2 cellular contexts compared by ENCODE assay signal in the genomic region with DNA sequence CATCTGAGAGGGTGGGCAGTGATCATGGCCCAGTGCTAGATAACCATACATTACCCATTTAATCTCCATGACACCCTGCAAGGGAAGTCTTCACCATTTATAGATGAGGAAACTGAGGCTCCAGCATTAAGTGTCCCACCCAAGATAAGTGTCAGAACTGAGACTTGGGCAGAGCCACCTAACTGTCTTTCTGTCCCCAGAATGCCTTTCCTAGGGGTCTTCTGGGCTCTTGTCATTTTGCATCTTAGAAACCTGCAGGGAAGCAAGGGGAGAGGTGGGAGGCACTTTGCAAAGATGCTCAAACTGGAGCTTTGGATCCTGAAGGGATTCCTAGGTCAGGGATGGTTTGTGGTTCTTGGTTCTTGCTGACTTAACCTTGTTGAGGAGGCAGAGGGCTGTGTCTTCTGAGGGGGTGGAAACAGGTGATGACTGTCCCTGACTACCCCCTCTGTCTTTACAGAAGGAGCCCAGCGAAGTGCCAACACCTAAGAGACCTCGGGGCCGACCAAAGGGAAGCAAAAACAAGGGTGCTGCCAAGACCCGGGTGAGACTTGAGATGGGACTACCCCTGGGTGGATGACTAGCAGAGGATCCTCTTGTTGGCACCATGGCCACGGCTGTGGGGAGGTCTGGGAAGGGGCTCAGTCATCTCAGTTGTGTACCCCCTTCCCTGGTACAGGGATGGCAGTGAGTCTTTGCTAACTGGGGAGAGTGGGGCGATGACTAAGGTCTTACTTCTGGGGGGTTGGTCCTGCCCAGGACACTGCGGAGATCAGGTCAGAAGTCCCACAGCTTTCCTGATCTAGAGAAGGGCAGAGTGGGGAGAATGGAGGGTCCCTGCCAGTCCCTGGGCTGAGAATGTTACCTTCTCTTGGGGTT.
TF ChIP-seq lines count a peak whose summit lies in the region.

No MANE protein-coding gene starts in this region.

TF ChIP-seq in SK-N-SH, 30 proteins besides CTCF, POLR2A, EP300 and RAD21 (continued from another document):
- TF ChIP-seq, protein P1, sequence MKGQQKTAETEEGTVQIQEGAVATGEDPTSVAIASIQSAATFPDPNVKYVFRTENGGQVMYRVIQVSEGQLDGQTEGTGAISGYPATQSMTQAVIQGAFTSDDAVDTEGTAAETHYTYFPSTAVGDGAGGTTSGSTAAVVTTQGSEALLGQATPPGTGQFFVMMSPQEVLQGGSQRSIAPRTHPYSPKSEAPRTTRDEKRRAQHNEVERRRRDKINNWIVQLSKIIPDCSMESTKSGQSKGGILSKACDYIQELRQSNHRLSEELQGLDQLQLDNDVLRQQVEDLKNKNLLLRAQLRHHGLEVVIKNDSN (IDR thresholded peaks at IDR 0.05; ENCODE audit: borderline replicate concordance, low read depth): no peak
- TF ChIP-seq TCF12 (IDR thresholded peaks at IDR 0.05) (no peak), FOSL2 (IDR thresholded peaks at IDR 0.05; ENCODE audit: borderline replicate concordance, low read depth) (no peak), CHD2 (IDR thresholded peaks at IDR 0.05; ENCODE audit: low read length, partially characterized antibody) (no peak), POLR2AphosphoS5 (IDR thresholded peaks at IDR 0.05; ENCODE audit: low read depth, low read length) (no peak), MXI1 (IDR thresholded peaks at IDR 0.05; ENCODE audit: low read depth, low read length) (no peak), TAF1 (IDR thresholded peaks at IDR 0.05; ENCODE audit: borderline replicate concordance, low read depth, low read length) (no peak), SMC3 (IDR thresholded peaks at IDR 0.05; ENCODE audit: low read depth, low read length) (no peak), GATA2 (CRISPR knock-in tag; IDR thresholded peaks at IDR 0.05) (no peak), SIN3A (IDR thresholded peaks at IDR 0.05; ENCODE audit: borderline replicate concordance, low read depth, low read length) (no peak)
- TF ChIP-seq, protein P2, sequence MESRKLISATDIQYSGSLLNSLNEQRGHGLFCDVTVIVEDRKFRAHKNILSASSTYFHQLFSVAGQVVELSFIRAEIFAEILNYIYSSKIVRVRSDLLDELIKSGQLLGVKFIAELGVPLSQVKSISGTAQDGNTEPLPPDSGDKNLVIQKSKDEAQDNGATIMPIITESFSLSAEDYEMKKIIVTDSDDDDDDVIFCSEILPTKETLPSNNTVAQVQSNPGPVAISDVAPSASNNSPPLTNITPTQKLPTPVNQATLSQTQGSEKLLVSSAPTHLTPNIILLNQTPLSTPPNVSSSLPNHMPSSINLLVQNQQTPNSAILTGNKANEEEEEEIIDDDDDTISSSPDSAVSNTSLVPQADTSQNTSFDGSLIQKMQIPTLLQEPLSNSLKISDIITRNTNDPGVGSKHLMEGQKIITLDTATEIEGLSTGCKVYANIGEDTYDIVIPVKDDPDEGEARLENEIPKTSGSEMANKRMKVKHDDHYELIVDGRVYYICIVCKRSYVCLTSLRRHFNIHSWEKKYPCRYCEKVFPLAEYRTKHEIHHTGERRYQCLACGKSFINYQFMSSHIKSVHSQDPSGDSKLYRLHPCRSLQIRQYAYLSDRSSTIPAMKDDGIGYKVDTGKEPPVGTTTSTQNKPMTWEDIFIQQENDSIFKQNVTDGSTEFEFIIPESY (IDR thresholded peaks at IDR 0.05; ENCODE audit: borderline replicate concordance, low read depth): no peak
- TF ChIP-seq, protein P3, sequence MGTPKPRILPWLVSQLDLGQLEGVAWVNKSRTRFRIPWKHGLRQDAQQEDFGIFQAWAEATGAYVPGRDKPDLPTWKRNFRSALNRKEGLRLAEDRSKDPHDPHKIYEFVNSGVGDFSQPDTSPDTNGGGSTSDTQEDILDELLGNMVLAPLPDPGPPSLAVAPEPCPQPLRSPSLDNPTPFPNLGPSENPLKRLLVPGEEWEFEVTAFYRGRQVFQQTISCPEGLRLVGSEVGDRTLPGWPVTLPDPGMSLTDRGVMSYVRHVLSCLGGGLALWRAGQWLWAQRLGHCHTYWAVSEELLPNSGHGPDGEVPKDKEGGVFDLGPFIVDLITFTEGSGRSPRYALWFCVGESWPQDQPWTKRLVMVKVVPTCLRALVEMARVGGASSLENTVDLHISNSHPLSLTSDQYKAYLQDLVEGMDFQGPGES (IDR thresholded peaks at IDR 0.05; ENCODE audit: low read depth, low read length): no peak
- TF ChIP-seq, protein P4, sequence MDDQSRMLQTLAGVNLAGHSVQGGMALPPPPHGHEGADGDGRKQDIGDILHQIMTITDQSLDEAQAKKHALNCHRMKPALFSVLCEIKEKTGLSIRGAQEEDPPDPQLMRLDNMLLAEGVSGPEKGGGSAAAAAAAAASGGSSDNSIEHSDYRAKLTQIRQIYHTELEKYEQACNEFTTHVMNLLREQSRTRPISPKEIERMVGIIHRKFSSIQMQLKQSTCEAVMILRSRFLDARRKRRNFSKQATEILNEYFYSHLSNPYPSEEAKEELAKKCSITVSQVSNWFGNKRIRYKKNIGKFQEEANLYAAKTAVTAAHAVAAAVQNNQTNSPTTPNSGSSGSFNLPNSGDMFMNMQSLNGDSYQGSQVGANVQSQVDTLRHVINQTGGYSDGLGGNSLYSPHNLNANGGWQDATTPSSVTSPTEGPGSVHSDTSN (IDR thresholded peaks at IDR 0.05): no peak
- TF ChIP-seq, protein P5, sequence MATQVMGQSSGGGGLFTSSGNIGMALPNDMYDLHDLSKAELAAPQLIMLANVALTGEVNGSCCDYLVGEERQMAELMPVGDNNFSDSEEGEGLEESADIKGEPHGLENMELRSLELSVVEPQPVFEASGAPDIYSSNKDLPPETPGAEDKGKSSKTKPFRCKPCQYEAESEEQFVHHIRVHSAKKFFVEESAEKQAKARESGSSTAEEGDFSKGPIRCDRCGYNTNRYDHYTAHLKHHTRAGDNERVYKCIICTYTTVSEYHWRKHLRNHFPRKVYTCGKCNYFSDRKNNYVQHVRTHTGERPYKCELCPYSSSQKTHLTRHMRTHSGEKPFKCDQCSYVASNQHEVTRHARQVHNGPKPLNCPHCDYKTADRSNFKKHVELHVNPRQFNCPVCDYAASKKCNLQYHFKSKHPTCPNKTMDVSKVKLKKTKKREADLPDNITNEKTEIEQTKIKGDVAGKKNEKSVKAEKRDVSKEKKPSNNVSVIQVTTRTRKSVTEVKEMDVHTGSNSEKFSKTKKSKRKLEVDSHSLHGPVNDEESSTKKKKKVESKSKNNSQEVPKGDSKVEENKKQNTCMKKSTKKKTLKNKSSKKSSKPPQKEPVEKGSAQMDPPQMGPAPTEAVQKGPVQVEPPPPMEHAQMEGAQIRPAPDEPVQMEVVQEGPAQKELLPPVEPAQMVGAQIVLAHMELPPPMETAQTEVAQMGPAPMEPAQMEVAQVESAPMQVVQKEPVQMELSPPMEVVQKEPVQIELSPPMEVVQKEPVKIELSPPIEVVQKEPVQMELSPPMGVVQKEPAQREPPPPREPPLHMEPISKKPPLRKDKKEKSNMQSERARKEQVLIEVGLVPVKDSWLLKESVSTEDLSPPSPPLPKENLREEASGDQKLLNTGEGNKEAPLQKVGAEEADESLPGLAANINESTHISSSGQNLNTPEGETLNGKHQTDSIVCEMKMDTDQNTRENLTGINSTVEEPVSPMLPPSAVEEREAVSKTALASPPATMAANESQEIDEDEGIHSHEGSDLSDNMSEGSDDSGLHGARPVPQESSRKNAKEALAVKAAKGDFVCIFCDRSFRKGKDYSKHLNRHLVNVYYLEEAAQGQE (IDR thresholded peaks at IDR 0.05; ENCODE audit: low read depth, low read length): no peak

TF ChIP-seq in SK-N-SH treated with all-trans-retinoic acid at 6 μM for 48 hours, 23 proteins besides CTCF, POLR2A, EP300 and RAD21 (continued from another document):
- TF ChIP-seq, protein P6, sequence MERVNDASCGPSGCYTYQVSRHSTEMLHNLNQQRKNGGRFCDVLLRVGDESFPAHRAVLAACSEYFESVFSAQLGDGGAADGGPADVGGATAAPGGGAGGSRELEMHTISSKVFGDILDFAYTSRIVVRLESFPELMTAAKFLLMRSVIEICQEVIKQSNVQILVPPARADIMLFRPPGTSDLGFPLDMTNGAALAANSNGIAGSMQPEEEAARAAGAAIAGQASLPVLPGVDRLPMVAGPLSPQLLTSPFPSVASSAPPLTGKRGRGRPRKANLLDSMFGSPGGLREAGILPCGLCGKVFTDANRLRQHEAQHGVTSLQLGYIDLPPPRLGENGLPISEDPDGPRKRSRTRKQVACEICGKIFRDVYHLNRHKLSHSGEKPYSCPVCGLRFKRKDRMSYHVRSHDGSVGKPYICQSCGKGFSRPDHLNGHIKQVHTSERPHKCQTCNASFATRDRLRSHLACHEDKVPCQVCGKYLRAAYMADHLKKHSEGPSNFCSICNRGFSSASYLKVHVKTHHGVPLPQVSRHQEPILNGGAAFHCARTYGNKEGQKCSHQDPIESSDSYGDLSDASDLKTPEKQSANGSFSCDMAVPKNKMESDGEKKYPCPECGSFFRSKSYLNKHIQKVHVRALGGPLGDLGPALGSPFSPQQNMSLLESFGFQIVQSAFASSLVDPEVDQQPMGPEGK (CRISPR knock-in tag; IDR thresholded peaks at IDR 0.05; ENCODE audit: borderline replicate concordance): no peak
- no peak for TF ChIP-seq ZNF565 (CRISPR knock-in tag; conservative IDR thresholded peaks at IDR 0.05; ENCODE audit: low read depth)
- no peak for TF ChIP-seq ZNF70 (CRISPR knock-in tag; IDR thresholded peaks at IDR 0.05)
- TF ChIP-seq ZFP30 (CRISPR knock-in tag; IDR thresholded peaks at IDR 0.05): no peak
- TF ChIP-seq, protein P7, sequence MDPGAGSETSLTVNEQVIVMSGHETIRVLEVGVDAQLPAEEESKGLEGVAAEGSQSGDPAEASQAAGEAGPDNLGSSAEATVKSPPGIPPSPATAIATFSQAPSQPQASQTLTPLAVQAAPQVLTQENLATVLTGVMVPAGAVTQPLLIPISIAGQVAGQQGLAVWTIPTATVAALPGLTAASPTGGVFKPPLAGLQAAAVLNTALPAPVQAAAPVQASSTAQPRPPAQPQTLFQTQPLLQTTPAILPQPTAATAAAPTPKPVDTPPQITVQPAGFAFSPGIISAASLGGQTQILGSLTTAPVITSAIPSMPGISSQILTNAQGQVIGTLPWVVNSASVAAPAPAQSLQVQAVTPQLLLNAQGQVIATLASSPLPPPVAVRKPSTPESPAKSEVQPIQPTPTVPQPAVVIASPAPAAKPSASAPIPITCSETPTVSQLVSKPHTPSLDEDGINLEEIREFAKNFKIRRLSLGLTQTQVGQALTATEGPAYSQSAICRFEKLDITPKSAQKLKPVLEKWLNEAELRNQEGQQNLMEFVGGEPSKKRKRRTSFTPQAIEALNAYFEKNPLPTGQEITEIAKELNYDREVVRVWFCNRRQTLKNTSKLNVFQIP (CRISPR knock-in tag; IDR thresholded peaks at IDR 0.05; ENCODE audit: borderline replicate concordance, low read depth): no peak
- TF ChIP-seq, protein P8, sequence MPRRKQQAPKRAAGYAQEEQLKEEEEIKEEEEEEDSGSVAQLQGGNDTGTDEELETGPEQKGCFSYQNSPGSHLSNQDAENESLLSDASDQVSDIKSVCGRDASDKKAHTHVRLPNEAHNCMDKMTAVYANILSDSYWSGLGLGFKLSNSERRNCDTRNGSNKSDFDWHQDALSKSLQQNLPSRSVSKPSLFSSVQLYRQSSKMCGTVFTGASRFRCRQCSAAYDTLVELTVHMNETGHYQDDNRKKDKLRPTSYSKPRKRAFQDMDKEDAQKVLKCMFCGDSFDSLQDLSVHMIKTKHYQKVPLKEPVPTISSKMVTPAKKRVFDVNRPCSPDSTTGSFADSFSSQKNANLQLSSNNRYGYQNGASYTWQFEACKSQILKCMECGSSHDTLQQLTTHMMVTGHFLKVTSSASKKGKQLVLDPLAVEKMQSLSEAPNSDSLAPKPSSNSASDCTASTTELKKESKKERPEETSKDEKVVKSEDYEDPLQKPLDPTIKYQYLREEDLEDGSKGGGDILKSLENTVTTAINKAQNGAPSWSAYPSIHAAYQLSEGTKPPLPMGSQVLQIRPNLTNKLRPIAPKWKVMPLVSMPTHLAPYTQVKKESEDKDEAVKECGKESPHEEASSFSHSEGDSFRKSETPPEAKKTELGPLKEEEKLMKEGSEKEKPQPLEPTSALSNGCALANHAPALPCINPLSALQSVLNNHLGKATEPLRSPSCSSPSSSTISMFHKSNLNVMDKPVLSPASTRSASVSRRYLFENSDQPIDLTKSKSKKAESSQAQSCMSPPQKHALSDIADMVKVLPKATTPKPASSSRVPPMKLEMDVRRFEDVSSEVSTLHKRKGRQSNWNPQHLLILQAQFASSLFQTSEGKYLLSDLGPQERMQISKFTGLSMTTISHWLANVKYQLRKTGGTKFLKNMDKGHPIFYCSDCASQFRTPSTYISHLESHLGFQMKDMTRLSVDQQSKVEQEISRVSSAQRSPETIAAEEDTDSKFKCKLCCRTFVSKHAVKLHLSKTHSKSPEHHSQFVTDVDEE (CRISPR knock-in tag; IDR thresholded peaks at IDR 0.05): no peak
- TF ChIP-seq ZNF8 (CRISPR knock-in tag; IDR thresholded peaks at IDR 0.05): no peak
- no peak for TF ChIP-seq OSR1 (CRISPR knock-in tag; IDR thresholded peaks at IDR 0.05)
- TF ChIP-seq TCF4 (CRISPR knock-in tag; IDR thresholded peaks at IDR 0.05; ENCODE audit: borderline replicate concordance): no peak
- TF ChIP-seq CSDC2 (CRISPR knock-in tag; IDR thresholded peaks at IDR 0.05): no peak
- TF ChIP-seq ZFP3 (CRISPR knock-in tag; IDR thresholded peaks at IDR 0.05): no peak
- no peak for TF ChIP-seq RARB (CRISPR knock-in tag; IDR thresholded peaks at IDR 0.05)
